17 cellular contexts compared by ENCODE assay signal in the genomic region with DNA sequence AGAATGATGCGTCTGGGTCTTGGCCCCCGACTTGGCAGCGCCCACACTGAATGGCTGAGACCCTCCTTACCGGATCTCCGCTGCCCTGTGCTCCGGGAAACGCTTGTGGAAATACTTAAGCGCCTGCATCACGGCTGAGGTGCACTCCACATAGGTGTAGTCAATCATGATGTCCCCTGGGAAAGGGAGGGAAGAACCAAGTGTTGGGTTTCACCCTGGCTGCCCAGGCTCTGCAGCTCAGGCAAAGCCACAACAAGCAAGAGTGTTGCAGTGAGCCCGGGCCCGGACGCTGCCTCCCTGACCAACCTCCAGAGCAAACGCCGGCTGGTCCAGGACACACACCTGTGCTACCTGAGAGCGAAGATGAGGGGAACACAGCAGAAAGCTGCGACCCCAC. TPM values are rescaled to one million over a fixed set of nuclear protein-coding genes. Genes with fewer than 3 reads are reported as not detected.
DNase-seq lines count a peak whose midpoint lies in the region; ATAC-seq, FAIRE-seq and TF ChIP-seq lines count a peak whose summit lies in the region.
"Had no signal": no experiment of that assay in that cellular context is flagged by ENCODE, and none has a peak within 500 bp of the region (broad histone marks: within the 10 kb centered on the region; RNA-seq: fewer than 3 reads in every experiment).

No MANE protein-coding gene starts in this region.

- intact Hi-C loops in kidney (cut with DNase I): no loop called here

- H3K4me3 Mint-ChIP-seq in stimulated activated memory B cell treated with anti-CD40 and anti-IgM and Interleukin-4, amounts not matched to agents 10 μg/mL and 1 μg/mL and 100 μg/mL, for 72 hours: no peak overlapping the region

- no peaks in the 10 kb centered on the region for H3K4me1 ChIP-seq in kidney (ENCODE audit: control insufficient read depth in 1 of 2, insufficient read depth in 1 of 2, low read depth in 1 of 2, low read length in 2 of 2)

- DNase-seq in NCI-H526 (lab: John Stamatoyannopoulos, UW): peak; percentile 17 to 61
- DNase-seq in NCI-H526 treated with DMSO at 0.1 percent for 48 hours (lab: John Stamatoyannopoulos, UW): no peak
- DNase-seq in NCI-H2107 treated with DMSO at 0.1 percent for 48 hours (lab: John Stamatoyannopoulos, UW; ENCODE audit: unreplicated experiment): peak; percentile 92
- peak; percentile 24 for DNase-seq in kidney
- DNase-seq in coronary artery (ENCODE audit: low spot score): no peak
- no peak for DNase-seq in globus pallidus (ENCODE audit: low spot score)
- no peak for DNase-seq in NCI-H748 (lab: John Stamatoyannopoulos, UW; ENCODE audit: unreplicated experiment)
- DNase-seq: GOT3, MM.1S, NCI-H1105 treated with DMSO at 0.1 percent for 48 hours, NCI-H2081, NCI-H446, SIG-M5 had no signal

- ATAC-seq in stimulated activated memory B cell treated with anti-CD40 and anti-IgM and Interleukin-4, amounts not matched to agents 10 μg/mL and 1 μg/mL and 100 μg/mL, for 72 hours: no peak
- ATAC-seq: Panc1 had no signal

- no peak overlapping the region for H3K27ac ChIP-seq in kidney (ENCODE audit: low read depth in 2 of 2, low read length in 2 of 2)
- no peak overlapping the region for H3K27ac ChIP-seq in coronary artery
- H3K27ac ChIP-seq: 22Rv1 had no signal

- no peaks in the 10 kb centered on the region for H3K27me3 Mint-ChIP-seq in stimulated activated memory B cell treated with anti-CD40 and anti-IgM and Interleukin-4, amounts not matched to agents 10 μg/mL and 1 μg/mL and 100 μg/mL, for 72 hours

- H3K9me3 Mint-ChIP-seq in stimulated activated memory B cell treated with anti-CD40 and anti-IgM and Interleukin-4, amounts not matched to agents 10 μg/mL and 1 μg/mL and 100 μg/mL, for 72 hours: no peaks in the 10 kb centered on the region

- H3K4me1 Mint-ChIP-seq in stimulated activated memory B cell treated with anti-CD40 and anti-IgM and Interleukin-4, amounts not matched to agents 10 μg/mL and 1 μg/mL and 100 μg/mL, for 72 hours: no peaks in the 10 kb centered on the region

- TF ChIP-seq CTCF in kidney (IDR thresholded peaks at IDR 0.05; ENCODE audit: borderline replicate concordance, extremely low read depth, insufficient read depth): no peak
- TF ChIP-seq CTCF in coronary artery (IDR thresholded peaks at IDR 0.05): no peak

- no peak overlapping the region for H3K4me3 ChIP-seq in kidney (ENCODE audit: low read length in 2 of 2)
- no peak overlapping the region for H3K4me3 ChIP-seq in coronary artery
- H3K4me3 ChIP-seq: BLaER1 treated with 17β-estradiol and CSF1 and Interleukin-3, amounts not matched to agents 10 nM and 100 nM had no signal

- peaks cover 61% of the 10 kb centered on the region for H3K36me3 Mint-ChIP-seq in stimulated activated memory B cell treated with anti-CD40 and anti-IgM and Interleukin-4, amounts not matched to agents 10 μg/mL and 1 μg/mL and 100 μg/mL, for 72 hours

- H3K36me3 ChIP-seq in kidney (ENCODE audit: control insufficient read depth in 1 of 2, insufficient read depth in 2 of 2, low read length in 2 of 2): peaks cover 6 to 7% of the 10 kb centered on the region in 2 donors

- no peak overlapping the region for H3K9ac ChIP-seq in kidney (ENCODE audit: low read length in 2 of 2)

- FAIRE-seq in kidney (lab: Jason Lieb, UNC): no peak

- H3K9me3 ChIP-seq in kidney (ENCODE audit: control insufficient read depth in 1 of 2, low read length in 2 of 2): no peaks in the 10 kb centered on the region
- H3K9me3 ChIP-seq: BLaER1 treated with 17β-estradiol and CSF1 and Interleukin-3, amounts not matched to agents 10 nM and 100 nM had no signal

- peak overlapping the region; percentile 6 for H3K27ac Mint-ChIP-seq in stimulated activated memory B cell treated with anti-CD40 and anti-IgM and Interleukin-4, amounts not matched to agents 10 μg/mL and 1 μg/mL and 100 μg/mL, for 72 hours

RNA-seq across cellular contexts. Expression of a gene that starts 21.5 kb away (rescaled TPM):
- 8.7 TPM for total RNA-seq in kidney
- 3.7 TPM for polyA plus RNA-seq in kidney (ENCODE audit: insufficient read depth, low read depth, low replicate concordance)

RNA-seq across cellular contexts. Expression of a gene that starts 22.8 kb away (rescaled TPM):
- total RNA-seq in kidney: 24.6 TPM
- polyA plus RNA-seq in kidney (ENCODE audit: insufficient read depth, low read depth, low replicate concordance): 15.8 TPM

RNA-seq across cellular contexts. Expression of a gene that starts 50.4 kb away (rescaled TPM):
- total RNA-seq in kidney: 51.6 TPM
- 273 TPM for polyA plus RNA-seq in kidney (ENCODE audit: insufficient read depth, low read depth, low replicate concordance)

Comparison
In these comparisons a context has a peak if more than half of its experiments do, and no peak if none do; other contexts are left out.
1. DNase-seq: peak in NCI-H526 (2 of 2), NCI-H2107 treated with DMSO at 0.1 percent for 48 hours (single experiment) and kidney (single experiment); none in NCI-H526 treated with DMSO at 0.1 percent for 48 hours (single experiment), coronary artery (single experiment), globus pallidus (single experiment) and NCI-H748 (single experiment).